35 cellular contexts compared by ENCODE assay signal in the genomic region with DNA sequence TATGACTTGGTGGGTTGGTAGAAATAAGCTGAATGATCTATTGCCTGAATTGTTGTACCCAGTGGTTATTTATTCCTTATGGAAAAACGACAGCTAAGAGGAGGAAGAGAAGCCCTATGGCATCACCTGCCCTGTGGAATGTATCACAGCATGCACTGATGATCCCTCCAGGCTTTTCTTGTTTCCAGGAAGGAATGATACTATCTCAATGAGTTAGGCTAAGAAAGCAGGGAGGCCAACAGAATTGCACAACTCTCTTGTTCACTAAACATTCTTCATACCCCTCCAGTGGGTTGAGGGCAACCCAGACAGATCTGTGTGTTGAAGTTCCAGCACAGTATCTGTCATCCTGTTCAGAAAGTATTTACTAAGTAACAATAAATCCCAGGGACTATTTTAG.
"Had no signal": no experiment of that assay in that cellular context is flagged by ENCODE, and none has a peak within 500 bp of the region (broad histone marks: within the 10 kb centered on the region; RNA-seq: fewer than 3 reads in every experiment).

No MANE protein-coding gene starts in this region.

- H3K4me3 ChIP-seq: MG63 had no signal

- H3K27me3 ChIP-seq: MG63 had no signal

- H3K9me3 ChIP-seq: MG63 had no signal

- H3K36me3 ChIP-seq: MG63 had no signal

- DNase-seq: Karpas-422, Kasumi-1, MG63, MM.1S, MV-4-11, NCI-H1048, NCI-H1092, NCI-H1092 treated with DMSO at 0.1 percent for 48 hours, NCI-H1105, NCI-H1105 treated with DMSO at 0.1 percent for 48 hours, NCI-H1417, NCI-H1417 treated with DMSO at 0.1 percent for 48 hours, NCI-H1436, NCI-H1436 treated with DMSO at 0.1 percent for 48 hours, NCI-H146, NCI-H1694, NCI-H187, NCI-H187 treated with DMSO at 0.1 percent for 48 hours, NCI-H1930, NCI-H2029, NCI-H2029 treated with DMSO at 0.1 percent for 48 hours, NCI-H2081, NCI-H2081 treated with DMSO at 0.1 percent for 48 hours, NCI-H2107, NCI-H2171, NCI-H2171 treated with DMSO at 0.1 percent for 48 hours, NCI-H2227 treated with DMSO at 0.1 percent for 48 hours, NCI-H226, NCI-H345, NCI-H446, NCI-H446 treated with DMSO at 0.1 percent for 48 hours, NCI-H510A, NCI-H510A treated with DMSO at 0.1 percent for 48 hours, NCI-H524, NCI-H524 treated with DMSO at 0.1 percent for 48 hours had no signal
